In genomic region chr17:1516403-1517161, GRCh38 we compare ENCODE assay signal across 7 cellular contexts. TPM values are rescaled to one million over a fixed set of nuclear protein-coding genes. Genes with fewer than 3 reads are reported as not detected.
A peak's percentile ranks its signal among the peaks of the same experiment; 100 is the strongest.
DNase-seq lines count a peak whose midpoint lies in the region; ATAC-seq, FAIRE-seq and TF ChIP-seq lines count a peak whose summit lies in the region.

TSS of gene INPP5K (minus strand) at chr17:1516612. CDS start at chr17:1516499, 113 bp downstream.

- H4K20me1 ChIP-seq in hepatocyte (ENCODE audit: insufficient read depth, poor library complexity, severe bottlenecking) = no peaks in the 10 kb centered on the region

- peak; percentile 98 for DNase-seq in GM18507 (ENCODE audit: extremely low spot score, insufficient read length, low read depth)
- peak; percentile 37 for DNase-seq in NCI-H2029 treated with DMSO at 0.1 percent for 48 hours (lab: John Stamatoyannopoulos, UW)
- peak; percentile 95 for DNase-seq in T-helper 9 cell
- peak; percentile 99 for DNase-seq in astrocyte of the hippocampus (ENCODE audit: low read depth, low spot score)
- peak; percentile 99 for DNase-seq in hepatocyte (ENCODE audit: low spot score)
- DNase-seq in retina = peak; percentile 97

- no peaks in the 10 kb centered on the region for H3K36me3 ChIP-seq in hepatocyte (replicated peaks; ENCODE audit: insufficient read depth, low read depth)

- H3K4me1 ChIP-seq in hepatocyte (ENCODE audit: insufficient read depth) = peaks cover 12% of the 10 kb centered on the region

- no peaks in the 10 kb centered on the region for H3K9me2 ChIP-seq in hepatocyte (replicated peaks; ENCODE audit: insufficient read depth)

- H2AFZ ChIP-seq in hepatocyte = peak within 1 kb of the TSS; percentile 82

- no peaks in the 10 kb centered on the region for H3K27me3 ChIP-seq in hepatocyte

- TF ChIP-seq CTCF in hepatocyte (IDR thresholded peaks at IDR 0.05; ENCODE audit: poor library complexity) = no peak

- peak; percentile 99 for FAIRE-seq in GM18507 (lab: Jason Lieb, UNC)

- H3K9me3 ChIP-seq in hepatocyte (ENCODE audit: low read depth) = no peaks in the 10 kb centered on the region

- peak within 1 kb of the TSS; percentile 89 for H3K4me2 ChIP-seq in hepatocyte

- 2% methylated on average over 63 of the region's 90 CpGs for WGBS in hepatocyte (ENCODE audit: low lambda C conversion rate, missing lambda C conversion rate)

- peak within 1 kb of the TSS; percentile 93 for H3K27ac ChIP-seq in hepatocyte

- H3K4me3 ChIP-seq in hepatocyte = peak within 1 kb of the TSS; percentile 84

- peak; percentile 91 for ATAC-seq in HG02981 (IDR thresholded peaks at IDR 0.05; ENCODE audit: unreplicated experiment)

- H3K79me2 ChIP-seq in hepatocyte = peaks cover 31% of the 10 kb centered on the region

RNA-seq across cellular contexts. Expression of gene INPP5K, which starts in this region (rescaled TPM):
- total RNA-seq in hepatocyte = 34.7 and 48.4 TPM in 2 replicates
- polyA plus RNA-seq in hepatocyte = 33.5 and 40.4 TPM in 2 replicates

Comparison
In these comparisons a context has a peak if more than half of its experiments do, and no peak if none do; other contexts are left out.
1. Peak in every context shown above with its lines: DNase-seq, ATAC-seq, H3K4me3 ChIP-seq and H3K27ac ChIP-seq.
2. DNase-seq: peak in every context shown above with its lines; median percentile 99 in astrocyte of the hippocampus; 99 in hepatocyte; 98 in GM18507; 97 in retina; 95 in T-helper 9 cell; 37 in NCI-H2029 treated with DMSO at 0.1 percent for 48 hours.